In the genomic region with DNA sequence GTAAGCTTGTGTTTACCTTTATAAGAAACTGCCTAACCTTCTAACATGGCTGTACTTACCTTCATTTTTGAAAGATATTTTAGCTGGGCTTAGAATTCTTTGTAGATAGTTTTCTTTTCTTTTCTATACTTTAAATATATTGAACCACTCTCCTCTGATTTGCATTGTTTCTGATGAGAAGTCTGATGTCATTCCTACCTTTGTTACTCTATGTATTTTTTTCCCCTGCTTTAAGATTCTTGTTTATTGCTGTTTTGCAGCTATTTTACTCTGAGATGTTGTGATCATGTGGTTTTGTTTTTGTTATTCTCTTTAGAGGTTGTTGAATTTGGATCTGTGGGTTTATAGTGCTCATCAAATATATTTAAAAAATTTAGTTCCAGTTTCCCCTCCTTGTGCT, we compare ENCODE assay signal across 13 cellular contexts.
"Had no signal": no experiment of that assay in that cellular context is flagged by ENCODE, and none has a peak within 500 bp of the region (broad histone marks: within the 10 kb centered on the region; RNA-seq: fewer than 3 reads in every experiment).

No MANE protein-coding gene starts in this region.

- DNase-seq: activated CD4-positive, alpha-beta T cell treated with anti-CD3 and anti-CD28 coated beads, Interleukin-2, amount 50 U/mL, for 48 hours; activated naive CD8-positive, alpha-beta T cell treated with anti-CD3 and anti-CD28 coated beads for 36 hours; anterior cingulate cortex; left colon; mucosa of descending colon; stimulated activated CD4-positive, alpha-beta T cell treated with anti-CD3 and anti-CD28 coated beads, Interleukin-2, amount 100 ng/mL, for 48 hours; stimulated activated CD8-positive, alpha-beta memory T cell treated with anti-CD3 and anti-CD28 coated beads, Interleukin-4, amount 100 ng/mL, for 48 hours; stomach; SW 1271 had no signal

- ATAC-seq: activated CD4-positive, CD25-positive, alpha-beta regulatory T cell treated with anti-CD3 and anti-CD28 coated beads, Interleukin-2, amount 50 U/mL, for 24 hours; esophagus mucosa; left colon; mucosa of descending colon had no signal

- H3K9me3 Mint-ChIP-seq: activated T-helper 2 cell treated with anti-CD3 and anti-CD28 coated beads, Interferon-gamma antibody, Interleukin-2, Interleukin-4, amounts not matched to agents 10 μg/mL and 5 μg/mL and 100 μg/mL, durations not matched to agents 14 hours and 24 hours and 36 hours; T-helper 2 cell treated with Interferon-gamma antibody and Interleukin-4, amounts not matched to agents 5 μg/mL and 100 μg/mL, for 36 hours had no signal

- H3K4me3 Mint-ChIP-seq: activated naive CD8-positive, alpha-beta T cell treated with anti-CD3 and anti-CD28 coated beads for 36 hours; T-helper 2 cell treated with Interferon-gamma antibody and Interleukin-4, amounts not matched to agents 5 μg/mL and 100 μg/mL, for 36 hours had no signal

- H3K27me3 Mint-ChIP-seq: activated naive CD8-positive, alpha-beta T cell treated with anti-CD3 and anti-CD28 coated beads for 36 hours had no signal

- H3K27ac Mint-ChIP-seq: activated naive CD8-positive, alpha-beta T cell treated with anti-CD3 and anti-CD28 coated beads for 36 hours; activated T-helper 2 cell treated with anti-CD3 and anti-CD28 coated beads, Interferon-gamma antibody, Interleukin-2, Interleukin-4, amounts not matched to agents 10 μg/mL and 5 μg/mL and 100 μg/mL, durations not matched to agents 14 hours and 24 hours and 36 hours; T-helper 2 cell treated with Interferon-gamma antibody and Interleukin-4, amounts not matched to agents 5 μg/mL and 100 μg/mL, for 36 hours had no signal
